In genomic region chr6:142926494-142927273, GRCh38 we compare ENCODE assay signal across 8 cellular contexts.
DNase-seq lines count a peak whose midpoint lies in the region; ATAC-seq and TF ChIP-seq lines count a peak whose summit lies in the region.

No MANE protein-coding gene starts in this region.

- peak overlapping the region; percentile 48 for H3K4me3 ChIP-seq in epithelial cell of esophagus (ENCODE audit: low read length)

- no peak for TF ChIP-seq CTCF in epithelial cell of esophagus (IDR thresholded peaks at IDR 0.05; ENCODE audit: insufficient read depth, low read depth, low read length, missing control alignments)

- ATAC-seq in HG02642 (IDR thresholded peaks at IDR 0.05; ENCODE audit: poor library complexity, unreplicated experiment) = peak; percentile 94

- DNase-seq in NCI-H146 (lab: John Stamatoyannopoulos, UW) (peak; percentile 35), NCI-H146 treated with DMSO at 0.1 percent for 48 hours (lab: John Stamatoyannopoulos, UW; ENCODE audit: unreplicated experiment) (no peak), NCI-H2196 (lab: John Stamatoyannopoulos, UW; ENCODE audit: unreplicated experiment) (peak; percentile 51), activated T-cell treated with anti-CD3 and anti-CD28 coated beads for 48 hours (ENCODE audit: low read depth) (peak; percentile 63), epithelial cell of esophagus (ENCODE audit: low read depth) (peak; percentile 59), midbrain (lab: John Stamatoyannopoulos, UW) (peak; percentile 84)
- peak; percentile 47 to 60 for DNase-seq in stimulated activated CD8-positive, alpha-beta memory T cell treated with anti-CD3 and anti-CD28 coated beads, Interleukin-7, amount 100 ng/mL, for 48 hours (ENCODE audit: extremely low read depth in 1 of 2, low read depth in 1 of 2)
